ENCODE assay signal across 8 cellular contexts in genomic region chr12:56636675-56637540, GRCh38. TPM values are rescaled to one million over a fixed set of nuclear protein-coding genes. Genes with fewer than 3 reads are reported as not detected.
DNase-seq lines count a peak whose midpoint lies in the region; ATAC-seq lines count a peak whose summit lies in the region.

No MANE protein-coding gene starts in this region.

- H3K9me3 ChIP-seq in esophagus (ENCODE audit: control insufficient read depth in 2 of 2, insufficient read depth in 1 of 2, low read depth in 1 of 2, low read length in 1 of 2) (no peaks in the 10 kb centered on the region), muscle layer of colon (ENCODE audit: low read length) (no peaks in the 10 kb centered on the region)

- peak overlapping the region; percentile 85 for H3K4me3 Mint-ChIP-seq in activated T-cell treated with anti-CD3 and anti-CD28 coated beads, Interleukin-2, amount 50 U/mL, for 24 hours

- peak overlapping the region; percentile 94 for H3K27ac Mint-ChIP-seq in activated T-cell treated with anti-CD3 and anti-CD28 coated beads, Interleukin-2, amount 50 U/mL, for 24 hours

- H3K36me3 Mint-ChIP-seq in activated T-cell treated with anti-CD3 and anti-CD28 coated beads, Interleukin-2, amount 50 U/mL, for 24 hours (ENCODE audit: low read depth) = peaks cover 54% of the 10 kb centered on the region

- H3K27ac ChIP-seq in esophagus (ENCODE audit: low read depth in 2 of 2, low read length in 1 of 2) = peak overlapping the region; percentile 97 to 100
- H3K27ac ChIP-seq in muscle layer of colon (ENCODE audit: low read depth, low read length) = peak overlapping the region; percentile 66

- H3K4me3 ChIP-seq in esophagus (ENCODE audit: low read depth in 1 of 2, low read length in 2 of 2) (peak overlapping the region; percentile 76 to 83), muscle layer of colon (ENCODE audit: low read depth in 1 of 2, low read length in 2 of 2) (peak overlapping the region; percentile 88 to 96)

- no peaks in the 10 kb centered on the region for H3K27me3 ChIP-seq in esophagus (ENCODE audit: control insufficient read depth in 1 of 2, insufficient read depth in 2 of 2, low read length in 2 of 2)
- no peaks in the 10 kb centered on the region for H3K27me3 ChIP-seq in muscle layer of colon (ENCODE audit: control insufficient read depth in 1 of 2, insufficient read depth in 2 of 2, low read length in 2 of 2)

- H3K27me3 Mint-ChIP-seq in activated T-cell treated with anti-CD3 and anti-CD28 coated beads, Interleukin-2, amount 50 U/mL, for 24 hours = no peaks in the 10 kb centered on the region

- H3K9me3 Mint-ChIP-seq in activated T-cell treated with anti-CD3 and anti-CD28 coated beads, Interleukin-2, amount 50 U/mL, for 24 hours = no peaks in the 10 kb centered on the region

- peaks cover 77% of the 10 kb centered on the region for H3K4me1 Mint-ChIP-seq in activated T-cell treated with anti-CD3 and anti-CD28 coated beads, Interleukin-2, amount 50 U/mL, for 24 hours (ENCODE audit: low read depth)

- H3K4me1 ChIP-seq in esophagus (ENCODE audit: control insufficient read depth in 2 of 2, insufficient read depth in 2 of 2, low read length in 1 of 2) = peaks cover 0 to 12% of the 10 kb centered on the region in 2 donors
- H3K4me1 ChIP-seq in muscle layer of colon (ENCODE audit: insufficient read depth, low read length) = peaks cover 40% of the 10 kb centered on the region

- ATAC-seq in GM21526 (IDR thresholded peaks at IDR 0.05; ENCODE audit: low FRiP score, unreplicated experiment) = peak; percentile 46

- 1 to 3% methylated on average over 12 of the region's 12 CpGs for WGBS in esophagus, 2 donors

- DNase-seq in DMS153 (lab: John Stamatoyannopoulos, UW) = peak; percentile 100
- peak; percentile 97 for DNase-seq in HuH-7.5 (ENCODE audit: low spot score)
- DNase-seq in OCI-M1 (lab: John Stamatoyannopoulos, UW) = peak; percentile 100
- DNase-seq in activated T-cell treated with anti-CD3 and anti-CD28 coated beads, Interleukin-2, amount 50 U/mL, for 24 hours = peak; percentile 88
- peak; percentile 82 to 84 for DNase-seq in stimulated activated CD8-positive, alpha-beta memory T cell treated with anti-CD3 and anti-CD28 coated beads, Interleukin-7, amount 100 ng/mL, for 4 hours (ENCODE audit: low read depth in 2 of 2)

- H3K36me3 ChIP-seq in esophagus (ENCODE audit: control insufficient read depth in 2 of 2, insufficient read depth in 2 of 2, low read length in 1 of 2) (peaks cover 6 to 14% of the 10 kb centered on the region in 2 donors), muscle layer of colon (ENCODE audit: insufficient read depth, low read length) (peaks cover 30% of the 10 kb centered on the region)

- peak overlapping the region; percentile 94 for H3K9ac ChIP-seq in muscle layer of colon (ENCODE audit: low read length)

RNA-seq across cellular contexts. Expression of gene BAZ2A, which starts 6.8 kb away (rescaled TPM):
- polyA plus RNA-seq in esophagus = 10 to 100 TPM; 16.4 to 47.5 TPM

RNA-seq across cellular contexts. Expression of gene ATP5F1B, which starts 8.9 kb away (rescaled TPM):
- polyA plus RNA-seq in esophagus = 100 to 1,000 TPM; 222 to 636 TPM

RNA-seq across cellular contexts. Expression of gene PTGES3, which starts 51.2 kb away (rescaled TPM):
- polyA plus RNA-seq in esophagus = 100 to 1,000 TPM in 1 of 2 donors, 10 to 100 TPM in 1; 65.7 to 123 TPM

Comparison
In these comparisons a context has a peak if more than half of its experiments do, and no peak if none do; other contexts are left out.
1. Peak in every context shown above with its lines: DNase-seq, ATAC-seq, H3K4me3 ChIP-seq and H3K27ac ChIP-seq.